In the genomic region with DNA sequence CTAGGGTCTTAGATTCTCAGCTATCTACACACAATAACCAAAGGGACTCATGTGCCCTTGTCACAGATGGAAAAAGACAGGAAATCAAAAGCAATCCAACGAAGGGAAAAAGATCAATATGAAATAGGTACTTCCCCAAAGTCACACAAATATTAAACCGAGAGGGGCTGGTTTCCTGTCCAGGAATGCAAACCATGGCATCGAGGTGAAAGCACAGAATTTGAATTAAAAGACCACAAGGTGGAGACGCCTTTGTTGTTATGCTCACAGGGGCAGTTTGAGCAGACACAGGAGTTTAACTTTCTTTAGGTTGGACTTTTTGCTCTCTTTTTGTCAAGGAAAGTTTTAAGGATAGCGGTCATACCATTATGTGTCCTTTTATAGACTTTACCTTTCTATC, we compare ENCODE assay signal across 17 cellular contexts.
DNase-seq lines count a peak whose midpoint lies in the region; ATAC-seq and TF ChIP-seq lines count a peak whose summit lies in the region.
"Had no signal": no experiment of that assay in that cellular context is flagged by ENCODE, and none has a peak within 500 bp of the region (broad histone marks: within the 10 kb centered on the region; RNA-seq: fewer than 3 reads in every experiment).

No MANE protein-coding gene starts in this region.

- DNase-seq in NCI-H1105 (lab: John Stamatoyannopoulos, UW) (no peak), cerebellar nuclear complex (lab: John Stamatoyannopoulos, UW) (no peak), coronary artery (ENCODE audit: low spot score) (no peak)
- DNase-seq in activated effector memory CD4-positive, alpha-beta T cell treated with anti-CD3 and anti-CD28 coated beads, Interleukin-2, amount 50 U/mL, for 16 hours = no peak
- DNase-seq: ACHN; activated CD4-positive, alpha-beta T cell treated with anti-CD3 and anti-CD28 coated beads for 4 hours; CD8-positive, alpha-beta memory T cell; effector CD8-positive, alpha-beta T cell; left ventricle myocardium inferior; psoas muscle; SHP77 treated with DMSO at 0.1 percent for 48 hours; T1000 had no signal

- TF ChIP-seq CTCF in coronary artery (IDR thresholded peaks at IDR 0.05) = no peak

- ATAC-seq in GM18511 (IDR thresholded peaks at IDR 0.05; ENCODE audit: unreplicated experiment) (peak; percentile 94), GM21367 (IDR thresholded peaks at IDR 0.05; ENCODE audit: unreplicated experiment) (peak; percentile 93), HG02852 (IDR thresholded peaks at IDR 0.05; ENCODE audit: unreplicated experiment) (peak; percentile 80), HG03432 (IDR thresholded peaks at IDR 0.05; ENCODE audit: unreplicated experiment) (peak; percentile 85)
- ATAC-seq: activated naive CD4-positive, alpha-beta T cell treated with anti-CD3 and anti-CD28 coated beads, Interleukin-2, amount 50 U/mL, for 72 hours; psoas muscle had no signal

- no peak overlapping the region for H3K27ac ChIP-seq in coronary artery
- H3K27ac ChIP-seq: left ventricle myocardium inferior, psoas muscle had no signal

- no peak overlapping the region for H3K4me3 ChIP-seq in coronary artery
- H3K4me3 ChIP-seq: left ventricle myocardium inferior, psoas muscle had no signal
